ENCODE assay signal across 8 cellular contexts in the genomic region with DNA sequence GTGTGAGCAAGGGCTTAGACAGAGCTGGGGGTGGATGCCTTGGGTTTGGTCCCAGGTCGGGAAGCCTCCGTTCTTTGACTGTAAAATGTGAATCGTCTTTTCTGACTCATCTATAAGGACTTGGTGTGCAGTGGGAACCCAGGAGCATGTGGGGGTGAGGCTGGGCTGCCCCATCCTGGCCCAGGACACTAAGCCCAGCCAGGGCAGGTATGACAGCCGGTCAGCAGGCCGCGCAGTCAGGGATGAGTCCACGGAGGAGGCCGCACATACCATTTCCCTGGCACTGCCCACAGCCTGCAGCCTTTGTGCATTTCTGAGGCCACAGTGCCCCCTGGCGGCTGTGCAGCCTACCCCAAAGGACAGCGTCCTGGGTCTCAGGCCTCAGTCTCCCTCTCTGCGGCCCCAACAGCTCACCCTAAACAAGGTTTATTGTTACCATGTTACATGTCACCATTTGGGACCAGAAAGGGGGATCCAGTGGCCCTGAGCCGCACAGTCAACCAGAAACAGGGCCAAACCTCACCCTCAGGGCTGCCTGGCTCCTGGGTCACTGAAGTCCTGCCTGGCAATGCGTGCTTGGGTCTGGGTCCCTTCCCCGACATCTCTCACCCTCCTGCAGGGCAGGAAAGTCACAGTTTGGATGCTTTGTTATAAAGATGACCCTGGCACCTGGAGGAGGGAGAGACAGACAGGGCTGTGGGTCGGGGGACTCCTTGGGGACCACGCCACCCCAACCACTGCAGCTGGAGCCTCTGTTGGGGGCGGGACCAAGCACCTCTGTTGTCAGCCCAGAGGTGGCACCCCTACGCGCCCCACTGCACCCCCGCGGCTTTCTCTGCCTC. TPM values are rescaled to one million over a fixed set of nuclear protein-coding genes. Genes with fewer than 3 reads are reported as not detected.
A peak's percentile ranks its signal among the peaks of the same experiment; 100 is the strongest.
DNase-seq lines count a peak whose midpoint lies in the region; ATAC-seq and TF ChIP-seq lines count a peak whose summit lies in the region.

No MANE protein-coding gene starts in this region.

- H3K36me3 Mint-ChIP-seq in WTC11: no peaks in the 10 kb centered on the region

- H3K27me3 Mint-ChIP-seq in WTC11 (ENCODE audit: low read depth): no peaks in the 10 kb centered on the region

- in situ Hi-C loops in T47D (cut with HindIII; ENCODE audit: low pct_unique_long_range_greater_than_20kb, low sequenced_read_pairs): no loop called here

- no peak overlapping the region for H3K4me3 Mint-ChIP-seq in WTC11

- peak; percentile 92 for TF ChIP-seq CTCF in WTC11 (IDR thresholded peaks at IDR 0.05)

- POLR2A ChIA-PET in WTC11 (lab: Charles Lee): no interaction called here

- ATAC-seq in WTC11 (peak; percentile 90), HG03159 (IDR thresholded peaks at IDR 0.05; ENCODE audit: unreplicated experiment) (no peak)

- peak; percentile 49 for DNase-seq in NK-92 treated with Interleukin-12 subunit alpha and Interleukin-12 subunit beta, amount 100 ng/mL, for 24 hours (lab: John Stamatoyannopoulos, UW)
- DNase-seq in NK-92 (lab: John Stamatoyannopoulos, UW; ENCODE audit: unreplicated experiment): no peak
- peak; percentile 38 for DNase-seq in NCI-H1092 treated with DMSO at 0.1 percent for 48 hours (lab: John Stamatoyannopoulos, UW)
- peak; percentile 89 for DNase-seq in WTC11 (ENCODE audit: low spot score)
- DNase-seq in T47D (ENCODE audit: low read depth in 1 of 2, low spot score in 1 of 2): peak; percentile 78 to 82
- peak; percentile 82 for DNase-seq in inferior parietal cortex (ENCODE audit: extremely low spot score)
- peak; percentile 52 to 70 for DNase-seq in stimulated activated CD4-positive, alpha-beta T cell treated with anti-CD3 and anti-CD28 coated beads, Interleukin-15, amount 100 ng/mL, for 1 hour (ENCODE audit: low read depth in 1 of 2, low spot score in 1 of 2)

- no peaks in the 10 kb centered on the region for H3K9me3 Mint-ChIP-seq in WTC11

- H3K4me1 Mint-ChIP-seq in WTC11: peaks cover 5% of the 10 kb centered on the region; the same call in 1 of the 2 replicates

- H3K27ac Mint-ChIP-seq in WTC11: no peak overlapping the region

- CTCF ChIA-PET in WTC11 (lab: Charles Lee): interaction anchor here (0.6 to 1.6 kb wide), 12 partner anchors 12 to 730 kb away, joined by 3 to 10 read pairs (median 4); a partner anchor contains a TSS

TF ChIP-seq in WTC11, 78 proteins besides CTCF, POLR2A, EP300 and RAD21:
- TF ChIP-seq TEAD4 (CRISPR knock-in tag; IDR thresholded peaks at IDR 0.05) (0 out of 2 replicates have a peak, but pooled peaks have one; percentile 34), ZNF232 (CRISPR knock-in tag; IDR thresholded peaks at IDR 0.05) (no peak), FOXP1 (CRISPR knock-in tag; IDR thresholded peaks at IDR 0.05; ENCODE audit: borderline replicate concordance) (peak; percentile 57; the same call in 1 of the 2 replicates), TEAD1 (CRISPR knock-in tag; IDR thresholded peaks at IDR 0.05) (peak; percentile 72; the same call in 1 of the 2 replicates), ZNF121 (CRISPR knock-in tag; IDR thresholded peaks at IDR 0.05) (peak; percentile 24; the same call in 1 of the 2 replicates)
- TF ChIP-seq, protein P1, sequence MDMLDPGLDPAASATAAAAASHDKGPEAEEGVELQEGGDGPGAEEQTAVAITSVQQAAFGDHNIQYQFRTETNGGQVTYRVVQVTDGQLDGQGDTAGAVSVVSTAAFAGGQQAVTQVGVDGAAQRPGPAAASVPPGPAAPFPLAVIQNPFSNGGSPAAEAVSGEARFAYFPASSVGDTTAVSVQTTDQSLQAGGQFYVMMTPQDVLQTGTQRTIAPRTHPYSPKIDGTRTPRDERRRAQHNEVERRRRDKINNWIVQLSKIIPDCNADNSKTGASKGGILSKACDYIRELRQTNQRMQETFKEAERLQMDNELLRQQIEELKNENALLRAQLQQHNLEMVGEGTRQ (CRISPR knock-in tag; IDR thresholded peaks at IDR 0.05): no peak
- TF ChIP-seq, protein P2, sequence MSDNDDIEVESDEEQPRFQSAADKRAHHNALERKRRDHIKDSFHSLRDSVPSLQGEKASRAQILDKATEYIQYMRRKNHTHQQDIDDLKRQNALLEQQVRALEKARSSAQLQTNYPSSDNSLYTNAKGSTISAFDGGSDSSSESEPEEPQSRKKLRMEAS (CRISPR knock-in tag; IDR thresholded peaks at IDR 0.05): 0 out of 2 replicates have a peak, but pooled peaks have one; percentile 25

RNA-seq across cellular contexts. Expression of a gene that starts 14.4 kb away (rescaled TPM):
- 14.7 to 16.5 TPM (median 15.9 TPM) in 3 replicates for total RNA-seq in WTC11 (2021)
